In the genomic region with DNA sequence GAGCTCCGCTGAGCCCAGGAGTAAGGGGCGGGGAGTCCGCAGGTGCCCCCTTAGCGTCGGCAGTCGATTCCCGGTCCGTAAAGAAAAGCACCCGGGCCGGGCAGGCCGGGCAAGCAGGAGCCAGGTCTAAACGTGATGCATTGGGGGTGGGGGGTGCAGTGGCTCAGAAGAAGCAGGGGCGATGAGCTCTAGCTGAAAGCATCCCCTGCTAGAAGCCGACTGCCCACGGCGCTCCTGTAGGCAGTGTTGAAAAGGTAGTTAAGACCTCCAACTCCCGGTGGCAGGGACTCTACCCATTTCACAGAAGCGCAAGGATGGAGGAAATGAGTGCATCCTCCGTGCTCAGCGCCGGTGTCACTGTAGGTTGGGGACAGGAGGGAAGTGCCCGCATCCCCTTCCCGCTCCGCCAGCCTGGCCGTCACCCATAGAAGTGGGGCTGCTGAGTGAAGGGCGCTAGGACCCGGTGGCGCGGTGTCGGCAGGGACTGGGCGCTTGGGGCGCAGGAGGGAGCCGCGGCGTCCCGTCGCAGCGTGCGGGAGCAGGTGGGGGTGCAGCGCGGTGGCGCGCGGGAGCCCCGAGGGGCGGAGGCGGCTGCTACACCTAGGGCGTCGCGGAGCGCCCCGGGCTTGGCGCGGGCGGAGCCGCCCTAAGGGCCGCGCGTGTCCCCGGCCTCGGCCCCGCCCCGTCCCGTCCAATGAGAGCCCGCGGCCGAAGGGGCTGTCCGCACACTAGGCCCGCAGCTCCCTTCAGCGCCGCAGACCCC, we compare ENCODE assay signal across 8 cellular contexts. TPM values are rescaled to one million over a fixed set of nuclear protein-coding genes. Genes with fewer than 3 reads are reported as not detected.
A peak's percentile ranks its signal among the peaks of the same experiment; 100 is the strongest.
DNase-seq lines count a peak whose midpoint lies in the region; ATAC-seq and TF ChIP-seq lines count a peak whose summit lies in the region.

TSS of gene WNT2B (plus strand) at position 724 of the 763 bp plus-strand sequence. CDS start 298 bp downstream, outside the sequence.

- H3K27ac ChIP-seq in breast epithelium: no peak within 1 kb of the TSS

- DNase-seq in GM10248 (ENCODE audit: extremely low spot score): peak; percentile 68
- DNase-seq in UCSD-AML1 (lab: John Stamatoyannopoulos, UW; ENCODE audit: unreplicated experiment): peak; percentile 32
- DNase-seq in breast epithelium (ENCODE audit: low spot score in 2 of 2): no peak
- peak; percentile 59 for DNase-seq in left kidney (ENCODE audit: low read depth, low spot score)
- DNase-seq in stimulated activated CD4-positive, alpha-beta T cell treated with anti-CD3 and anti-CD28 coated beads, Interleukin-2, amount 100 ng/mL, for 48 hours: peak; percentile 23 to 37

- intact Hi-C loops in breast epithelium (cut with DNase I; ENCODE audit: low total_unique reads): no loop called here

- H3K27me3 ChIP-seq in breast epithelium: no peaks in the 10 kb centered on the region

- no peaks in the 10 kb centered on the region for H3K36me3 ChIP-seq in breast epithelium

- POLR2A ChIA-PET in GM10248 (lab: Yijun Ruan, JAX): no interaction called here

- no peak for TF ChIP-seq CTCF in GM10248 (IDR thresholded peaks at IDR 0.05; ENCODE audit: control extremely low read depth, extremely low read depth, low read depth, missing control alignments)
- TF ChIP-seq CTCF in breast epithelium (IDR thresholded peaks at IDR 0.05): no peak

- no peak for TF ChIP-seq POLR2A in breast epithelium (IDR thresholded peaks at IDR 0.05)

- H3K4me1 ChIP-seq in breast epithelium: peaks cover 0 to 4% of the 10 kb centered on the region in 2 donors

- no peaks in the 10 kb centered on the region for H3K9me3 ChIP-seq in breast epithelium

- H3K4me3 ChIP-seq in breast epithelium: peak within 1 kb of the TSS; percentile 42 to 71 (median 65)

- CTCF ChIA-PET in GM10248 (lab: Yijun Ruan, JAX): no interaction called here

- ATAC-seq in HG02981 (IDR thresholded peaks at IDR 0.05; ENCODE audit: unreplicated experiment) (peak; percentile 57), HG03025 (IDR thresholded peaks at IDR 0.05; ENCODE audit: low FRiP score, unreplicated experiment) (no peak), GM19467 (IDR thresholded peaks at IDR 0.05; ENCODE audit: unreplicated experiment) (no peak)

RNA-seq across cellular contexts. Expression of gene WNT2B, which starts in this region (rescaled TPM):
- total RNA-seq in breast epithelium: 1 to 10 TPM; 2.9 to 6.1 (median 6.0) TPM

Comparison
In these comparisons a context has a peak if more than half of its experiments do, and no peak if none do; other contexts are left out.
1. DNase-seq: peak in GM10248 (single experiment), UCSD-AML1 (single experiment), left kidney (single experiment) and stimulated activated CD4-positive, alpha-beta T cell treated with anti-CD3 and anti-CD28 coated beads, Interleukin-2, amount 100 ng/mL, for 48 hours (2 of 2); none in breast epithelium (0 of 2).